ENCODE assay signal across 8 cellular contexts in the genomic region with DNA sequence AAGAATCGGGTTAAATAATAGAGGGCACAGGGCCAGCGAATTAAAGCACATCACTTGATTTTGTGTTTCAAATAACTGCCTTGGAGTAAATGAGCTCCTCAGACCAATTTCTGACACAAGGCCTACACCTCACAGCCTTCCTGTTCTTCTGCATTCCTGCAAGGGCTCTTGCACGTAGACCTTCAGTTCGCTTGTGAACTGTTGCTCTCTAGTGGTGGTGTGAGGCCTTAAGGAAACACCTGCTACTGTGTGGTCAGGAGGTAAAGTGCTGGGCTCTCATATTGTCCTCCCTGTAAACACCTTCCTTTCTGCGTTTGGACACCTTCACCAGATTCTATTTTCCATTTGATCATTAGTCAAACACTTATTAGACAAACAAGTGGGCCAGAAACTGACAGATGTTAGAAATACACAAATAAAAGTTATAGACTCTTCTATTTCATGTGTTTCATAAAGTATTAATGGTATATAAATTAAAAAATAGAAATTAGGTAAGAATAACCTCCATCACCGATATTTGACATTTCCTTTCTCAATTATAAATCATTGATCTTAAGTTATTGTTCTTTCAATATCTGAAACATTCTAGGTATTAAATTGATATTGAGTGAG. TPM values are rescaled to one million over a fixed set of nuclear protein-coding genes. Genes with fewer than 3 reads are reported as not detected.
DNase-seq lines count a peak whose midpoint lies in the region; ATAC-seq and TF ChIP-seq lines count a peak whose summit lies in the region.

No MANE protein-coding gene starts in this region.

- peak overlapping the region; percentile 58 for H3K27ac Mint-ChIP-seq in activated CD8-positive, alpha-beta T cell treated with anti-CD3 and anti-CD28 coated beads for 36 hours
- peak overlapping the region; percentile 19 for H3K27ac Mint-ChIP-seq in progenitor cell of endocrine pancreas

- no peak overlapping the region for H3K4me3 ChIP-seq in coronary artery

- POLR2A ChIA-PET in activated CD8-positive, alpha-beta T cell treated with anti-CD3 and anti-CD28 coated beads for 36 hours (lab: Charles Lee): interaction anchor here (1.0 to 10.2 kb wide), 7 partner anchors 43 to 148 kb away, joined by 3 to 501 read pairs (median 11); partner anchors contain the start of genes CD69 and CLEC2D

- H3K9me3 Mint-ChIP-seq in activated CD8-positive, alpha-beta T cell treated with anti-CD3 and anti-CD28 coated beads for 36 hours: no peaks in the 10 kb centered on the region
- peaks cover 5% of the 10 kb centered on the region for H3K9me3 Mint-ChIP-seq in progenitor cell of endocrine pancreas (ENCODE audit: low read depth)

- no peaks in the 10 kb centered on the region for H3K27me3 Mint-ChIP-seq in activated CD8-positive, alpha-beta T cell treated with anti-CD3 and anti-CD28 coated beads for 36 hours
- no peaks in the 10 kb centered on the region for H3K27me3 Mint-ChIP-seq in progenitor cell of endocrine pancreas

- peak; percentile 80 for TF ChIP-seq CTCF in activated CD8-positive, alpha-beta T cell treated with anti-CD3 and anti-CD28 coated beads for 36 hours (IDR thresholded peaks at IDR 0.05)
- peak; percentile 78 for TF ChIP-seq CTCF in progenitor cell of endocrine pancreas (IDR thresholded peaks at IDR 0.05; ENCODE audit: unreplicated experiment)
- TF ChIP-seq CTCF in coronary artery (IDR thresholded peaks at IDR 0.05): no peak

- DNase-seq in Right ventricle myocardium inferior (ENCODE audit: missing footprints) (no peak), cardiac septum (ENCODE audit: low spot score) (no peak), NCI-H510A (lab: John Stamatoyannopoulos, UW) (peak; percentile 52), erythroblast (lab: John Stamatoyannopoulos, UW) (peak; percentile 64 to 67), progenitor cell of endocrine pancreas (ENCODE audit: low spot score, unreplicated experiment) (peak; percentile 51), coronary artery (ENCODE audit: low spot score) (no peak)
- peak; percentile 84 for DNase-seq in activated CD8-positive, alpha-beta T cell treated with anti-CD3 and anti-CD28 coated beads for 36 hours

- CTCF ChIA-PET in activated CD8-positive, alpha-beta T cell treated with anti-CD3 and anti-CD28 coated beads for 36 hours (lab: Charles Lee): interaction anchor here (0.7 to 10.7 kb wide), 23 partner anchors 11 to 458 kb away, joined by 3 to 791 read pairs (median 4); partner anchors contain the start of genes CD69, CLEC2B and CLEC2D

- peak overlapping the region; percentile 11 for H3K4me3 Mint-ChIP-seq in activated CD8-positive, alpha-beta T cell treated with anti-CD3 and anti-CD28 coated beads for 36 hours
- H3K4me3 Mint-ChIP-seq in progenitor cell of endocrine pancreas (ENCODE audit: low read depth): no peak overlapping the region

- intact Hi-C loops in Right ventricle myocardium inferior (cut with DNase I) (loop anchor here (5.0 kb wide), 1 partner anchor 51 kb away; no protein-coding TSS in a partner anchor), cardiac septum (cut with DNase I) (no loop called here)
- intact Hi-C loops in activated CD8-positive, alpha-beta T cell treated with anti-CD3 and anti-CD28 coated beads for 36 hours (cut with micrococcal nuclease): loop anchor here (1.0 to 5.0 kb wide), 2 partner anchors 48 to 69 kb away; partner anchors contain the start of gene CLEC2B

- no peak for TF ChIP-seq POLR2A in erythroblast (IDR thresholded peaks at IDR 0.05; ENCODE audit: low read length)

- H3K27ac ChIP-seq in coronary artery: no peak overlapping the region

- peak; percentile 75 for ATAC-seq in Right ventricle myocardium inferior
- ATAC-seq in HG02885 (IDR thresholded peaks at IDR 0.05; ENCODE audit: poor library complexity, unreplicated experiment): peak; percentile 98
- peak; percentile 83 for ATAC-seq in activated CD8-positive, alpha-beta T cell treated with anti-CD3 and anti-CD28 coated beads for 36 hours

- no peaks in the 10 kb centered on the region for H3K36me3 Mint-ChIP-seq in activated CD8-positive, alpha-beta T cell treated with anti-CD3 and anti-CD28 coated beads for 36 hours (ENCODE audit: low read depth)
- no peaks in the 10 kb centered on the region for H3K36me3 Mint-ChIP-seq in progenitor cell of endocrine pancreas (ENCODE audit: insufficient read depth)

- H3K4me1 Mint-ChIP-seq in activated CD8-positive, alpha-beta T cell treated with anti-CD3 and anti-CD28 coated beads for 36 hours (ENCODE audit: low read depth): peaks cover 46% of the 10 kb centered on the region
- H3K4me1 Mint-ChIP-seq in progenitor cell of endocrine pancreas (ENCODE audit: low read depth): peaks cover 7% of the 10 kb centered on the region

RNA-seq across cellular contexts. Expression of gene KLRF1, which starts 29.2 kb away (rescaled TPM):
- 0.24 TPM for total RNA-seq in Right ventricle myocardium inferior
- not detected for total RNA-seq in cardiac septum
- total RNA-seq in activated CD8-positive, alpha-beta T cell treated with anti-CD3 and anti-CD28 coated beads for 36 hours: not detected
- total RNA-seq in progenitor cell of endocrine pancreas: not detected in 2 replicates

RNA-seq across cellular contexts. Expression of gene CD69, which starts 37.4 kb away (rescaled TPM):
- total RNA-seq in Right ventricle myocardium inferior: 0.32 TPM
- total RNA-seq in cardiac septum: 0.24 TPM
- total RNA-seq in activated CD8-positive, alpha-beta T cell treated with anti-CD3 and anti-CD28 coated beads for 36 hours: 100 to 1,000 TPM; 166 to 174 TPM
- total RNA-seq in progenitor cell of endocrine pancreas: not detected in 2 replicates

Comparison
In these comparisons a context has a peak if more than half of its experiments do, and no peak if none do; other contexts are left out.
1. DNase-seq: peak in NCI-H510A (single experiment), activated CD8-positive, alpha-beta T cell treated with anti-CD3 and anti-CD28 coated beads for 36 hours (single experiment), erythroblast (2 of 2) and progenitor cell of endocrine pancreas (single experiment); none in Right ventricle myocardium inferior (single experiment), cardiac septum (single experiment) and coronary artery (single experiment).
2. RNA of gene CD69, which starts 37.4 kb away (total RNA-seq): 166 to 174 TPM in activated CD8-positive, alpha-beta T cell treated with anti-CD3 and anti-CD28 coated beads for 36 hours; 0.32 TPM in Right ventricle myocardium inferior (single experiment), 0.24 TPM in cardiac septum (single experiment) and not detected in progenitor cell of endocrine pancreas; every median in the first group is over 100 times any median in the second.
3. Peak in every context shown above with its lines, with median percentiles within 50 percentile points of each other: ATAC-seq.